ENCODE assay signal across 11 cellular contexts in the genomic region with DNA sequence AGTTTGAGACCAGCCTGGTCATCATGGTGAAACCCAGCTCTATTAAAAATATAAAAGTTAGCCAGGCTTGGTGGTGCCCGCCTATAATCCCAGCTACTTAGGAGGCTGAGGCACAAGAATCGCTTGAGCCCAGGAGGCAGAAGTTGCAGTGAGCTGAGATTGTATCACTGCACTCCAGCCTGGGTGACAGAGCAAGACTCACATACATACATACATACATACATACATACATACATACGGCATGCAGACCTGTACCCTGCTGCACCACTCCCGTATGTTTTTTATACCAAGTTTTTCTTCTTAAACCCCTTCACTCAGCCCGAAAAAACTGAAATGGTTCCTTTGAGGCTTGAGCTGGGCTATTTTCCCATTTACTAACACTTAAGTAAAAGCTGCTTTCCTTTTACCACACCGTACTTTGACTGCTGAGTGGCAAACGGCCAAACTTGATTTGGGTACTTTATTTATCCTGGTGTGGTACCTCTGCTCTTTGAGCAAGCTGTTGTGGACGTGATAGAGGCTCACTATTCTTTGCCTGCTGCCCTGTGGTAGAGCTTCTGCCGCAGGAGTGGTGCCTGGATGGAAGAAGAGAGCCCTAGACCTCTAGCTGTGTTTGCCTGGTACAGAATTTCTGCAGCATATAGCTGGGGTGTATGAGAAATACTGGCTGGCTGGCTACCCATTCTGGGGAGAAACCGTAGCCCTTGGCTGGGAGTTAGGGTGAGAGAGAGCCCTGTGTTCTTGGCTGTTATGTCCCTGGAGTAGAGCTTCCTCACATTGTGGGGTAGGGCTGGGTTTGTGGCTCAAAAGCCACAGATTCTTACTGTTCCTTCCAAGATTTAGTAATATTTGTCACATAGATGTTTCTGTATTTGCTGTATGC. TPM values are rescaled to one million over a fixed set of nuclear protein-coding genes. Genes with fewer than 3 reads are reported as not detected.
DNase-seq lines count a peak whose midpoint lies in the region; ATAC-seq and TF ChIP-seq lines count a peak whose summit lies in the region.
"Had no signal": no experiment of that assay in that cellular context is flagged by ENCODE, and none has a peak within 500 bp of the region (broad histone marks: within the 10 kb centered on the region; RNA-seq: fewer than 3 reads in every experiment).

No MANE protein-coding gene starts in this region.

- H3K36me3 ChIP-seq in osteoblast (ENCODE audit: insufficient read depth, low read length), result no peaks in the 10 kb centered on the region

- H2AFZ ChIP-seq in osteoblast (ENCODE audit: low read length), result peak overlapping the region; percentile 84
- H2AFZ ChIP-seq: parathyroid adenoma had no signal

- peak overlapping the region in 1 of 2 donors; percentile 78 for H3K4me3 Mint-ChIP-seq in CD14-positive monocyte
- H3K4me3 Mint-ChIP-seq: CD8-positive, alpha-beta T cell had no signal

- peak overlapping the region; percentile 76 for H3K4me2 ChIP-seq in osteoblast (ENCODE audit: insufficient read depth, low read length)

- H3K4me1 Mint-ChIP-seq in CD14-positive monocyte, result peaks cover 33% of the 10 kb centered on the region

- peaks cover 3% of the 10 kb centered on the region for H4K20me1 ChIP-seq in osteoblast (ENCODE audit: insufficient read depth, low read length)

- no peaks in the 10 kb centered on the region for H3K27me3 Mint-ChIP-seq in CD14-positive monocyte (ENCODE audit: low read depth in 3 of 3)

- ATAC-seq in HG02571 (IDR thresholded peaks at IDR 0.05; ENCODE audit: unreplicated experiment), result no peak
- no peak for ATAC-seq in GM21737 (IDR thresholded peaks at IDR 0.05; ENCODE audit: unreplicated experiment)
- ATAC-seq: CD8-positive, alpha-beta T cell had no signal

- no peaks in the 10 kb centered on the region for H3K9me3 ChIP-seq in osteoblast (ENCODE audit: low read depth, low read length)

- H3K4me3 ChIP-seq in osteoblast (ENCODE audit: insufficient read depth, low read length), result peak overlapping the region; percentile 48

- peak overlapping the region; percentile 11 to 87 (median 75) for H3K27ac Mint-ChIP-seq in CD14-positive monocyte
- H3K27ac Mint-ChIP-seq: CD8-positive, alpha-beta T cell had no signal

- DNase-seq in CD14-positive monocyte (ENCODE audit: low spot score), result no peak
- peak; percentile 41 for DNase-seq in NOMO-1 treated with dmso at 0.1 percent for 144 hours (lab: John Stamatoyannopoulos, UW; ENCODE audit: unreplicated experiment)
- peak; percentile 8 for DNase-seq in fibroblast of peridontal ligament (ENCODE audit: extremely low read depth)
- no peak for DNase-seq in osteoblast (ENCODE audit: insufficient read length, low spot score, missing footprints)
- DNase-seq in activated CD4-positive, CD25-positive, alpha-beta regulatory T cell treated with anti-CD3 and anti-CD28 coated beads, Interleukin-2, amount 50 U/mL, for 72 hours, result no peak
- no peak for DNase-seq in Ammon's horn (ENCODE audit: low spot score)
- DNase-seq: CD8-positive, alpha-beta T cell; T-helper 2 cell had no signal

- no peaks in the 10 kb centered on the region for H3K27me3 ChIP-seq in osteoblast (ENCODE audit: insufficient read depth, low read length)

- H3K9me3 Mint-ChIP-seq in CD14-positive monocyte, result no peaks in the 10 kb centered on the region
- H3K9me3 Mint-ChIP-seq: CD8-positive, alpha-beta T cell had no signal

- no peak for TF ChIP-seq CTCF in CD14-positive monocyte (IDR thresholded peaks at IDR 0.05)
- no peak for TF ChIP-seq CTCF in osteoblast (IDR thresholded peaks at IDR 0.05; ENCODE audit: extremely low read depth, low read depth, low read length)

- H3K4me1 ChIP-seq in osteoblast (ENCODE audit: insufficient read depth, low read length), result peaks cover 5% of the 10 kb centered on the region

- intact Hi-C loops in CD14-positive monocyte (cut with micrococcal nuclease), result no loop called here

- H3K79me2 ChIP-seq in osteoblast (ENCODE audit: insufficient read depth, low read length), result peaks cover 74% of the 10 kb centered on the region

- peaks cover 0 to 6% of the 10 kb centered on the region in 2 donors for H3K36me3 Mint-ChIP-seq in CD14-positive monocyte

- no peak overlapping the region for H3K27ac ChIP-seq in osteoblast (ENCODE audit: low read depth, low read length)
- H3K27ac ChIP-seq: parathyroid adenoma had no signal

RNA-seq across cellular contexts. Expression of a gene that starts 19.4 kb away (rescaled TPM):
- 1 to 10 TPM; 5.3 to 5.5 TPM for polyA plus RNA-seq in CD14-positive monocyte
- total RNA-seq in osteoblast, result 24.2 and 24.5 TPM in 2 replicates

RNA-seq across cellular contexts. Expression of a gene that starts 28.3 kb away (rescaled TPM):
- polyA plus RNA-seq in CD14-positive monocyte, result 10 to 100 TPM; 25.1 to 27.6 TPM
- total RNA-seq in osteoblast, result 34.7 and 34.8 TPM in 2 replicates

Comparison
In these comparisons a context has a peak if more than half of its experiments do, and no peak if none do; other contexts are left out.
1. DNase-seq: peak in NOMO-1 treated with dmso at 0.1 percent for 144 hours (single experiment) and fibroblast of peridontal ligament (single experiment); none in CD14-positive monocyte (single experiment), osteoblast (single experiment), activated CD4-positive, CD25-positive, alpha-beta regulatory T cell treated with anti-CD3 and anti-CD28 coated beads, Interleukin-2, amount 50 U/mL, for 72 hours (single experiment) and Ammon's horn (single experiment).